ENCODE assay signal across 1 cellular context in genomic region chr17:7982171-7982570, GRCh38.
TF ChIP-seq lines count a peak whose summit lies in the region.

No MANE protein-coding gene starts in this region.

TF ChIP-seq in IMR-90, 13 proteins besides CTCF, POLR2A, EP300 and RAD21:
- no peak for TF ChIP-seq CHD1 (IDR thresholded peaks at IDR 0.05; ENCODE audit: low read depth, low read length)
- TF ChIP-seq FOS (IDR thresholded peaks at IDR 0.05; ENCODE audit: low read depth, low read length), result peak; percentile 66
- no peak for TF ChIP-seq NFE2L2 (IDR thresholded peaks at IDR 0.05; ENCODE audit: low read depth, low read length)
- TF ChIP-seq BHLHE40 (IDR thresholded peaks at IDR 0.05; ENCODE audit: low read depth, low read length), result no peak
- TF ChIP-seq CEBPB (IDR thresholded peaks at IDR 0.05; ENCODE audit: low read depth, low read length), result no peak
- no peak for TF ChIP-seq SMC3 (IDR thresholded peaks at IDR 0.05; ENCODE audit: low read depth, low read length)
- 0 out of 2 replicates have a peak, but pooled peaks have one; percentile 32 for TF ChIP-seq MAFK (IDR thresholded peaks at IDR 0.05; ENCODE audit: low read depth, low read length)
- no peak for TF ChIP-seq ELK1 (IDR thresholded peaks at IDR 0.05; ENCODE audit: borderline replicate concordance, low read depth, low read length)
- no peak for TF ChIP-seq RCOR1 (IDR thresholded peaks at IDR 0.05; ENCODE audit: insufficient replicate concordance, low read length)
- no peak for TF ChIP-seq USF2 (IDR thresholded peaks at IDR 0.05; ENCODE audit: low read depth, low read length)
- no peak for TF ChIP-seq RFX5 (IDR thresholded peaks at IDR 0.05; ENCODE audit: low read depth, low read length)
- no peak for TF ChIP-seq MXI1 (IDR thresholded peaks at IDR 0.05; ENCODE audit: borderline replicate concordance, low read depth, low read length)
- TF ChIP-seq MAZ (IDR thresholded peaks at IDR 0.05; ENCODE audit: borderline replicate concordance, low read depth, low read length), result no peak
